In the genomic region with DNA sequence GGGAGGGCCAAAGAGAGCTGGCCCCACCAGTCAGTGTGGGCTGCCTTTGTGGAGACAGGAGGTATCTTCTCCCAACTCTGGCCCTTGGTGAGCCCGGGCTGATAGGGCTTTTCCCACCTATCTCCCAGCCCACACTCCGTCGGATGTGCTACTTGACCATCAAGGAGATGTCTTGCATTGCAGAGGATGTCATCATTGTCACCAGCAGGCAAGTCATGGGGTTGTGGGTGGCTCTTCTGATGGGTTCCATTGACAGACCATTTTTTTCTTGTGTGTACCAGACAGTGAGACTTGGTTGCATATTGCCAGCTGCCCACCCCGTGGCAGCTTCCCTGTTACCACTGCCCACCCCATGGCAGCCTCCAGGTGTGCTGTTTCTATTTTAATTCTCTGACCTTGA, we compare ENCODE assay signal across 1 cellular context.
TF ChIP-seq lines count a peak whose summit lies in the region.

No MANE protein-coding gene starts in this region.

TF ChIP-seq in IMR-90, 13 proteins besides CTCF, POLR2A, EP300 and RAD21:
- no peak for TF ChIP-seq SMC3 (IDR thresholded peaks at IDR 0.05; ENCODE audit: low read depth, low read length)
- no peak for TF ChIP-seq MAZ (IDR thresholded peaks at IDR 0.05; ENCODE audit: borderline replicate concordance, low read depth, low read length)
- no peak for TF ChIP-seq CHD1 (IDR thresholded peaks at IDR 0.05; ENCODE audit: low read depth, low read length)
- TF ChIP-seq NFE2L2 (IDR thresholded peaks at IDR 0.05; ENCODE audit: low read depth, low read length): no peak
- no peak for TF ChIP-seq MXI1 (IDR thresholded peaks at IDR 0.05; ENCODE audit: borderline replicate concordance, low read depth, low read length)
- TF ChIP-seq, protein P1, sequence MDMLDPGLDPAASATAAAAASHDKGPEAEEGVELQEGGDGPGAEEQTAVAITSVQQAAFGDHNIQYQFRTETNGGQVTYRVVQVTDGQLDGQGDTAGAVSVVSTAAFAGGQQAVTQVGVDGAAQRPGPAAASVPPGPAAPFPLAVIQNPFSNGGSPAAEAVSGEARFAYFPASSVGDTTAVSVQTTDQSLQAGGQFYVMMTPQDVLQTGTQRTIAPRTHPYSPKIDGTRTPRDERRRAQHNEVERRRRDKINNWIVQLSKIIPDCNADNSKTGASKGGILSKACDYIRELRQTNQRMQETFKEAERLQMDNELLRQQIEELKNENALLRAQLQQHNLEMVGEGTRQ (IDR thresholded peaks at IDR 0.05; ENCODE audit: low read depth, low read length): no peak
- TF ChIP-seq RCOR1 (IDR thresholded peaks at IDR 0.05; ENCODE audit: insufficient replicate concordance, low read length): no peak
- no peak for TF ChIP-seq BHLHE40 (IDR thresholded peaks at IDR 0.05; ENCODE audit: low read depth, low read length)
- no peak for TF ChIP-seq FOS (IDR thresholded peaks at IDR 0.05; ENCODE audit: low read depth, low read length)
